Comparison of ENCODE assay signal across 3 cellular contexts in genomic region chr11:43164831-43165230, GRCh38.
"Had no signal": no experiment of that assay in that cellular context is flagged by ENCODE, and none has a peak within 500 bp of the region (broad histone marks: within the 10 kb centered on the region; RNA-seq: fewer than 3 reads in every experiment).

No MANE protein-coding gene starts in this region.

- DNase-seq: GDM1, GF-D8 had no signal

- H3K4me3 ChIP-seq: GM12878 had no signal
